Comparison of ENCODE assay signal across 10 cellular contexts in genomic region chr10:124614003-124614659, GRCh38.
DNase-seq lines count a peak whose midpoint lies in the region; ATAC-seq, FAIRE-seq and TF ChIP-seq lines count a peak whose summit lies in the region.
"Had no signal": no experiment of that assay in that cellular context is flagged by ENCODE, and none has a peak within 500 bp of the region (broad histone marks: within the 10 kb centered on the region; RNA-seq: fewer than 3 reads in every experiment).

No MANE protein-coding gene starts in this region.

- H3K4me1 Mint-ChIP-seq in T-helper 2 cell treated with Interferon-gamma antibody and Interleukin-4, amounts not matched to agents 5 μg/mL and 100 μg/mL, for 36 hours (ENCODE audit: low read depth): peaks cover 19% of the 10 kb centered on the region

- ATAC-seq in HG02571 (IDR thresholded peaks at IDR 0.05; ENCODE audit: unreplicated experiment): peak; percentile 50
- no peak for ATAC-seq in gastroesophageal sphincter
- no peak for ATAC-seq in upper lobe of right lung

- 86% methylated on average over 5 of the region's 11 CpGs; no CpG with 5 or more reads in 1 of the 2 donors for WGBS in gastroesophageal sphincter (ENCODE audit: low coverage in 1 of 2), 2 donors

- no peaks in the 10 kb centered on the region for H3K9me3 Mint-ChIP-seq in T-helper 2 cell treated with Interferon-gamma antibody and Interleukin-4, amounts not matched to agents 5 μg/mL and 100 μg/mL, for 36 hours

- H3K27me3 ChIP-seq in gastroesophageal sphincter: no peaks in the 10 kb centered on the region
- H3K27me3 ChIP-seq in upper lobe of right lung: no peaks in the 10 kb centered on the region
- H3K27me3 ChIP-seq: ascending aorta had no signal

- H3K36me3 Mint-ChIP-seq in T-helper 2 cell treated with Interferon-gamma antibody and Interleukin-4, amounts not matched to agents 5 μg/mL and 100 μg/mL, for 36 hours (ENCODE audit: low read depth): peaks cover 4% of the 10 kb centered on the region

- no peak for TF ChIP-seq POLR2A in gastroesophageal sphincter (IDR thresholded peaks at IDR 0.05)

- no peak for TF ChIP-seq EP300 in gastroesophageal sphincter (IDR thresholded peaks at IDR 0.05)

- H3K4me3 ChIP-seq in gastroesophageal sphincter (no peak overlapping the region), upper lobe of right lung (no peak overlapping the region)
- H3K4me3 ChIP-seq: ascending aorta had no signal

- peaks cover 0 to 28% (median 10%) of the 10 kb centered on the region in 3 donors for H3K4me1 ChIP-seq in gastroesophageal sphincter
- H3K4me1 ChIP-seq in upper lobe of right lung: peaks cover 14% of the 10 kb centered on the region

- DNase-seq in GM18507 (ENCODE audit: extremely low spot score, insufficient read length, low read depth): peak; percentile 60
- peak; percentile 73 for DNase-seq in T-helper 2 cell treated with Interferon-gamma antibody and Interleukin-4, amounts not matched to agents 5 μg/mL and 100 μg/mL, for 36 hours (ENCODE audit: low spot score)
- peak; percentile 40 to 43 for DNase-seq in stimulated activated CD4-positive, alpha-beta T cell treated with anti-CD3 and anti-CD28 coated beads, Interleukin-15, amount 100 ng/mL, for 48 hours (ENCODE audit: low read depth in 2 of 2)
- DNase-seq in LoVo (ENCODE audit: low spot score): no peak
- DNase-seq in DMS79 treated with DMSO at 0.1 percent for 48 hours (lab: John Stamatoyannopoulos, UW): no peak
- no peak for DNase-seq in upper lobe of right lung

- H3K4me3 Mint-ChIP-seq in T-helper 2 cell treated with Interferon-gamma antibody and Interleukin-4, amounts not matched to agents 5 μg/mL and 100 μg/mL, for 36 hours: peak overlapping the region; percentile 26

- H3K9me3 ChIP-seq in gastroesophageal sphincter (no peaks in the 10 kb centered on the region), upper lobe of right lung (no peaks in the 10 kb centered on the region)
- H3K9me3 ChIP-seq: ascending aorta had no signal

- H3K27me3 Mint-ChIP-seq in T-helper 2 cell treated with Interferon-gamma antibody and Interleukin-4, amounts not matched to agents 5 μg/mL and 100 μg/mL, for 36 hours (ENCODE audit: low read depth): peaks cover 2% of the 10 kb centered on the region

- TF ChIP-seq CTCF in gastroesophageal sphincter (IDR thresholded peaks at IDR 0.05) (no peak), upper lobe of right lung (IDR thresholded peaks at IDR 0.05) (no peak)

- H3K36me3 ChIP-seq in gastroesophageal sphincter (peaks cover 0 to 32% of the 10 kb centered on the region in 2 donors), upper lobe of right lung (peaks cover 3% of the 10 kb centered on the region)

- intact Hi-C loops in upper lobe of right lung (cut with DNase I): no loop called here

- peak; percentile 87 for FAIRE-seq in GM18507 (lab: Jason Lieb, UNC)
- FAIRE-seq: islet of Langerhans had no signal

- H3K27ac Mint-ChIP-seq in T-helper 2 cell treated with Interferon-gamma antibody and Interleukin-4, amounts not matched to agents 5 μg/mL and 100 μg/mL, for 36 hours: no peak overlapping the region

- peak overlapping the region in 2 of 4 donors; percentile 43 to 63 for H3K27ac ChIP-seq in gastroesophageal sphincter
- H3K27ac ChIP-seq in upper lobe of right lung: no peak overlapping the region
- H3K27ac ChIP-seq: ascending aorta had no signal

Comparison
In these comparisons a context has a peak if more than half of its experiments do, and no peak if none do; other contexts are left out.
1. DNase-seq: peak in GM18507 (single experiment), T-helper 2 cell treated with Interferon-gamma antibody and Interleukin-4, amounts not matched to agents 5 μg/mL and 100 μg/mL, for 36 hours (single experiment) and stimulated activated CD4-positive, alpha-beta T cell treated with anti-CD3 and anti-CD28 coated beads, Interleukin-15, amount 100 ng/mL, for 48 hours (2 of 2); none in LoVo (single experiment), DMS79 treated with DMSO at 0.1 percent for 48 hours (single experiment) and upper lobe of right lung (single experiment).